In genomic region chr18:64707052-64707451, GRCh38 we compare ENCODE assay signal across 22 cellular contexts.
"Had no signal": no experiment of that assay in that cellular context is flagged by ENCODE, and none has a peak within 500 bp of the region (broad histone marks: within the 10 kb centered on the region; RNA-seq: fewer than 3 reads in every experiment).

No MANE protein-coding gene starts in this region.

- H2AFZ ChIP-seq: neural progenitor cell had no signal

- H3K27me3 ChIP-seq: neural progenitor cell, right lobe of liver, testis had no signal

- H3K27ac Mint-ChIP-seq: activated B cell treated with CpG ODN at 0.5 μM for 24 hours; activated CD4-positive, alpha-beta T cell treated with anti-CD3 and anti-CD28 coated beads for 36 hours; activated naive CD8-positive, alpha-beta T cell treated with anti-CD3 and anti-CD28 coated beads for 36 hours; activated T-cell treated with anti-CD3 and anti-CD28 coated beads, Interleukin-2, amount 50 U/mL, for 24 hours; activated T-helper 2 cell treated with anti-CD3 and anti-CD28 coated beads, Interferon-gamma antibody, Interleukin-2, Interleukin-4, amounts not matched to agents 10 μg/mL and 5 μg/mL and 100 μg/mL, durations not matched to agents 14 hours and 24 hours and 36 hours; naive thymus-derived CD4-positive, alpha-beta T cell; neural progenitor cell; stimulated activated memory B cell treated with anti-CD40 and anti-IgM and Interleukin-4, amounts not matched to agents 10 μg/mL and 1 μg/mL and 100 μg/mL, for 72 hours; type B pancreatic cell had no signal

- H3K4me2 ChIP-seq: neural progenitor cell had no signal

- H3K9me3 Mint-ChIP-seq: type B pancreatic cell had no signal

- H3K27me3 Mint-ChIP-seq: activated B cell treated with CpG ODN at 0.5 μM for 24 hours; activated CD4-positive, alpha-beta T cell treated with anti-CD3 and anti-CD28 coated beads for 36 hours; activated naive CD8-positive, alpha-beta T cell treated with anti-CD3 and anti-CD28 coated beads for 36 hours; activated T-cell treated with anti-CD3 and anti-CD28 coated beads, Interleukin-2, amount 50 U/mL, for 24 hours; naive thymus-derived CD4-positive, alpha-beta T cell; stimulated activated memory B cell treated with anti-CD40 and anti-IgM and Interleukin-4, amounts not matched to agents 10 μg/mL and 1 μg/mL and 100 μg/mL, for 72 hours; type B pancreatic cell had no signal

- DNase-seq: activated B cell treated with CpG ODN at 0.5 μM for 24 hours; activated CD4-positive, alpha-beta T cell treated with anti-CD3 and anti-CD28 coated beads for 36 hours; activated CD4-positive, alpha-beta T cell treated with anti-CD3 and anti-CD28 coated beads, Interleukin-2, amount 50 U/mL, for 4 hours; activated CD8-positive, alpha-beta memory T cell treated with anti-CD3 and anti-CD28 coated beads for 24 hours; activated CD8-positive, alpha-beta memory T cell treated with anti-CD3 and anti-CD28 coated beads, Interleukin-2, amount 50 U/mL, for 4 hours; activated naive CD4-positive, alpha-beta T cell; activated naive CD8-positive, alpha-beta T cell treated with anti-CD3 and anti-CD28 coated beads for 36 hours; activated T-cell treated with anti-CD3 and anti-CD28 coated beads, Interleukin-2, amount 50 U/mL, for 24 hours; central memory CD4-positive, alpha-beta T cell; effector memory CD4-positive, alpha-beta T cell; foreskin melanocyte; naive thymus-derived CD4-positive, alpha-beta T cell; posterior cingulate gyrus; right lobe of liver; small intestine; T1000; testis had no signal

- H3K36me3 Mint-ChIP-seq: activated naive CD8-positive, alpha-beta T cell treated with anti-CD3 and anti-CD28 coated beads for 36 hours; naive thymus-derived CD4-positive, alpha-beta T cell; neural progenitor cell; stimulated activated memory B cell treated with anti-CD40 and anti-IgM and Interleukin-4, amounts not matched to agents 10 μg/mL and 1 μg/mL and 100 μg/mL, for 72 hours; type B pancreatic cell had no signal

- H3K36me3 ChIP-seq: neural progenitor cell, right lobe of liver had no signal

- H3K4me1 Mint-ChIP-seq: activated B cell treated with CpG ODN at 0.5 μM for 24 hours; activated CD4-positive, alpha-beta T cell treated with anti-CD3 and anti-CD28 coated beads for 36 hours; activated naive CD8-positive, alpha-beta T cell treated with anti-CD3 and anti-CD28 coated beads for 36 hours; naive thymus-derived CD4-positive, alpha-beta T cell; neural progenitor cell had no signal

- H3K4me3 ChIP-seq: neural progenitor cell, right lobe of liver, testis had no signal

- H3K9ac ChIP-seq: neural progenitor cell had no signal

- H3K27ac ChIP-seq: neural progenitor cell, right lobe of liver, testis had no signal

- H3K4me3 Mint-ChIP-seq: activated B cell treated with CpG ODN at 0.5 μM for 24 hours; activated CD4-positive, alpha-beta T cell treated with anti-CD3 and anti-CD28 coated beads for 36 hours; activated naive CD8-positive, alpha-beta T cell treated with anti-CD3 and anti-CD28 coated beads for 36 hours; activated T-cell treated with anti-CD3 and anti-CD28 coated beads, Interleukin-2, amount 50 U/mL, for 24 hours; naive thymus-derived CD4-positive, alpha-beta T cell; neural progenitor cell; stimulated activated memory B cell treated with anti-CD40 and anti-IgM and Interleukin-4, amounts not matched to agents 10 μg/mL and 1 μg/mL and 100 μg/mL, for 72 hours; type B pancreatic cell had no signal

- H3K4me1 ChIP-seq: neural progenitor cell, right lobe of liver, testis had no signal

- ATAC-seq: activated CD4-positive, alpha-beta T cell treated with anti-CD3 and anti-CD28 coated beads for 36 hours; left lobe of liver; naive thymus-derived CD4-positive, alpha-beta T cell; stimulated activated memory B cell treated with anti-CD40 and anti-IgM and Interleukin-4, amounts not matched to agents 10 μg/mL and 1 μg/mL and 100 μg/mL, for 72 hours had no signal

- H3K9me3 ChIP-seq: right lobe of liver, testis had no signal
